Comparison of ENCODE assay signal across 20 cellular contexts in genomic region chr6:53180678-53181077, GRCh38. TPM values are rescaled to one million over a fixed set of nuclear protein-coding genes. Genes with fewer than 3 reads are reported as not detected.
"Had no signal": no experiment of that assay in that cellular context is flagged by ENCODE, and none has a peak within 500 bp of the region (broad histone marks: within the 10 kb centered on the region; RNA-seq: fewer than 3 reads in every experiment).

No MANE protein-coding gene starts in this region.

- H3K9me3 Mint-ChIP-seq: activated CD4-positive, alpha-beta T cell treated with anti-CD3 and anti-CD28 coated beads, Interleukin-2, amount 10 ng/mL, durations not matched to agents 24 days and 14 days; activated naive CD4-positive, alpha-beta T cell treated with anti-CD3 and anti-CD28 coated beads, Interleukin-2, amount 50 U/mL, for 72 hours; activated naive CD8-positive, alpha-beta T cell treated with anti-CD3 and anti-CD28 coated beads, Interleukin-2, amount 50 U/mL, for 24 hours; activated T-cell treated with anti-CD3 and anti-CD28 coated beads, Interleukin-2, amount 50 U/mL, for 4 hours; brain; central memory CD8-positive, alpha-beta T cell; WTC11 had no signal

- H3K4me3 ChIP-seq: Peyer's patch, SJCRH30 had no signal

- H3K9me2 ChIP-seq: SK-N-SH had no signal

- H3K27ac Mint-ChIP-seq: activated CD4-positive, alpha-beta T cell treated with anti-CD3 and anti-CD28 coated beads, Interleukin-2, amount 10 ng/mL, durations not matched to agents 24 days and 14 days; WTC11 had no signal

- H3K27me3 Mint-ChIP-seq: activated CD4-positive, alpha-beta T cell treated with anti-CD3 and anti-CD28 coated beads, Interleukin-2, amount 10 ng/mL, durations not matched to agents 24 days and 14 days; activated naive CD8-positive, alpha-beta T cell treated with anti-CD3 and anti-CD28 coated beads, Interleukin-2, amount 50 U/mL, for 24 hours; central memory CD8-positive, alpha-beta T cell had no signal

- H3K27ac ChIP-seq: Peyer's patch, RWPE1, SJCRH30 had no signal

- H3K9ac ChIP-seq: SK-N-SH had no signal

- H3K36me3 Mint-ChIP-seq: activated naive CD4-positive, alpha-beta T cell treated with anti-CD3 and anti-CD28 coated beads, Interleukin-2, amount 50 U/mL, for 72 hours; brain; WTC11 had no signal

- H3K4me2 ChIP-seq: SK-N-SH had no signal

- H3K27me3 ChIP-seq: Peyer's patch, SJCRH30 had no signal

- H3K36me3 ChIP-seq: Peyer's patch, SJCRH30 had no signal

- ATAC-seq: activated naive CD4-positive, alpha-beta T cell treated with anti-CD3 and anti-CD28 coated beads, Interleukin-2, amount 50 U/mL, for 72 hours; activated naive CD8-positive, alpha-beta T cell treated with anti-CD3 and anti-CD28 coated beads, Interleukin-2, amount 50 U/mL, for 24 hours; activated T-cell treated with anti-CD3 and anti-CD28 coated beads, Interleukin-2, amount 50 U/mL, for 4 hours had no signal

- H3K4me1 Mint-ChIP-seq: central memory CD8-positive, alpha-beta T cell had no signal

- H3K4me1 ChIP-seq: Peyer's patch had no signal

- H3K4me3 Mint-ChIP-seq: activated CD4-positive, alpha-beta T cell treated with anti-CD3 and anti-CD28 coated beads, Interleukin-2, amount 10 ng/mL, durations not matched to agents 24 days and 14 days; activated naive CD8-positive, alpha-beta T cell treated with anti-CD3 and anti-CD28 coated beads, Interleukin-2, amount 50 U/mL, for 24 hours; activated T-cell treated with anti-CD3 and anti-CD28 coated beads, Interleukin-2, amount 50 U/mL, for 4 hours; brain; central memory CD8-positive, alpha-beta T cell; WTC11 had no signal

- H3K9me3 ChIP-seq: Peyer's patch, SJCRH30, SK-N-SH had no signal

- DNase-seq: activated effector memory CD4-positive, alpha-beta T cell treated with anti-CD3 and anti-CD28 coated beads, Interleukin-2, amount 50 U/mL, for 16 hours; activated naive CD4-positive, alpha-beta T cell treated with Interleukin-2 at 50 U/mL for 16 hours; amniotic stem cell; Karpas-422; MM.1S; NCI-H524; NK-92 treated with Interleukin-12 subunit alpha and Interleukin-12 subunit beta, amount 100 ng/mL, for 24 hours; Right ventricle myocardium superior; SK-N-SH had no signal

RNA-seq across cellular contexts. Expression of gene GCM1, which starts 32.0 kb away (rescaled TPM):
- total RNA-seq: activated CD4-positive, alpha-beta T cell treated with anti-CD3 and anti-CD28 coated beads, Interleukin-2, amount 10 ng/mL, durations not matched to agents 24 days and 14 days; astrocyte; Peyer's patch; Right ventricle myocardium superior; SJCRH30 had no signal
